ENCODE assay signal across 1 cellular context in genomic region chr1:43974443-43975248, GRCh38.
TF ChIP-seq lines count a peak whose summit lies in the region.

TSS of gene ATP6V0B (plus strand) at chr1:43974960. CDS start at chr1:43975041, 81 bp downstream.

TF ChIP-seq in HepG2, 621 proteins besides CTCF, POLR2A, EP300 and RAD21 (continued from another document and continues in another):
- peak; percentile 21; the same call in 1 of the 2 replicates for TF ChIP-seq STAT6 (CRISPR knock-in tag; IDR thresholded peaks at IDR 0.05; ENCODE audit: borderline replicate concordance)
- no peak for TF ChIP-seq PRDM10 (CRISPR knock-in tag; IDR thresholded peaks at IDR 0.05; ENCODE audit: low read depth)
- TF ChIP-seq ZNF547 (CRISPR knock-in tag; IDR thresholded peaks at IDR 0.05): no peak; the same call in 1 of the 2 replicates
- TF ChIP-seq SKI (IDR thresholded peaks at IDR 0.05; ENCODE audit: partially characterized antibody): no peak
- no peak for TF ChIP-seq ZNF331 (CRISPR knock-in tag; IDR thresholded peaks at IDR 0.05)
- no peak for TF ChIP-seq IKZF4 (CRISPR knock-in tag; IDR thresholded peaks at IDR 0.05; ENCODE audit: borderline replicate concordance, low read depth, not compliant biosample characterization)
- no peak for TF ChIP-seq ETS1 (CRISPR knock-in tag; IDR thresholded peaks at IDR 0.05)
- no peak for TF ChIP-seq THRA (CRISPR knock-in tag; IDR thresholded peaks at IDR 0.05; ENCODE audit: borderline replicate concordance)
- TF ChIP-seq ARNT (IDR thresholded peaks at IDR 0.05): no peak
- peak; percentile 87 for TF ChIP-seq AGO2 (optimal IDR thresholded peaks at IDR 0.05; ENCODE audit: low read depth, low read length)
- TF ChIP-seq ZNF121 (CRISPR knock-in tag; IDR thresholded peaks at IDR 0.05): no peak
- TF ChIP-seq ZNF513 (CRISPR knock-in tag; conservative IDR thresholded peaks at IDR 0.05): no peak
- TF ChIP-seq CCDC6 (CRISPR knock-in tag; IDR thresholded peaks at IDR 0.05): peak; percentile 69; the same call in 1 of the 2 replicates
- TF ChIP-seq TAF15 (IDR thresholded peaks at IDR 0.05; ENCODE audit: low read depth, low read length, poor library complexity, severe bottlenecking): no peak
- no peak; the same call in 1 of the 2 replicates for TF ChIP-seq ZBTB7B (CRISPR knock-in tag; IDR thresholded peaks at IDR 0.05)
- TF ChIP-seq ZHX1 (CRISPR knock-in tag; IDR thresholded peaks at IDR 0.05; ENCODE audit: low read depth): peak; percentile 76
- TF ChIP-seq FIP1L1 (IDR thresholded peaks at IDR 0.05; ENCODE audit: borderline replicate concordance, insufficient read depth, low read depth, low read length): no peak
- TF ChIP-seq KLF11 (CRISPR knock-in tag; IDR thresholded peaks at IDR 0.05): no peak
- 0 out of 2 replicates have a peak, but pooled peaks have one; percentile 62 for TF ChIP-seq EEA1 (CRISPR knock-in tag; IDR thresholded peaks at IDR 0.05; ENCODE audit: borderline replicate concordance)
- peak; percentile 48; the same call in 1 of the 2 replicates for TF ChIP-seq HIC2 (CRISPR knock-in tag; IDR thresholded peaks at IDR 0.05; ENCODE audit: low read depth)
- no peak for TF ChIP-seq KLF13 (CRISPR knock-in tag; IDR thresholded peaks at IDR 0.05)
- TF ChIP-seq MED1 (CRISPR knock-in tag; IDR thresholded peaks at IDR 0.05): peak; percentile 47; the same call in 1 of the 2 replicates
- TF ChIP-seq CSRNP1 (CRISPR knock-in tag; IDR thresholded peaks at IDR 0.05): peak; percentile 74; the same call in 1 of the 2 replicates
- TF ChIP-seq ELK4 (CRISPR knock-in tag; IDR thresholded peaks at IDR 0.05; ENCODE audit: borderline replicate concordance): no peak
- no peak for TF ChIP-seq GZF1 (CRISPR knock-in tag; IDR thresholded peaks at IDR 0.05)
- TF ChIP-seq GPN1 (CRISPR knock-in tag; IDR thresholded peaks at IDR 0.05; ENCODE audit: borderline replicate concordance): no peak
- TF ChIP-seq NFRKB (IDR thresholded peaks at IDR 0.05): no peak
- 0 out of 2 replicates have a peak, but pooled peaks have one; percentile 68 for TF ChIP-seq TOPORS (CRISPR knock-in tag; IDR thresholded peaks at IDR 0.05)
- TF ChIP-seq ARNTL (CRISPR knock-in tag; IDR thresholded peaks at IDR 0.05): peak; percentile 94
- TF ChIP-seq ZNF276 (CRISPR knock-in tag; IDR thresholded peaks at IDR 0.05; ENCODE audit: low read depth): 0 out of 2 replicates have a peak, but pooled peaks have one; percentile 57
- TF ChIP-seq ZFP36 (IDR thresholded peaks at IDR 0.05; ENCODE audit: borderline replicate concordance, low read depth, low read length, partially characterized antibody): no peak
- TF ChIP-seq KDM5A (IDR thresholded peaks at IDR 0.05; ENCODE audit: borderline replicate concordance, low read length): no peak; the same call in 1 of the 2 replicates
- no peak for TF ChIP-seq ZNF7 (CRISPR knock-in tag; IDR thresholded peaks at IDR 0.05)
- TF ChIP-seq TRIM22 (IDR thresholded peaks at IDR 0.05): no peak
- no peak for TF ChIP-seq SMARCE1 (IDR thresholded peaks at IDR 0.05; ENCODE audit: borderline replicate concordance)
